In the genomic region with DNA sequence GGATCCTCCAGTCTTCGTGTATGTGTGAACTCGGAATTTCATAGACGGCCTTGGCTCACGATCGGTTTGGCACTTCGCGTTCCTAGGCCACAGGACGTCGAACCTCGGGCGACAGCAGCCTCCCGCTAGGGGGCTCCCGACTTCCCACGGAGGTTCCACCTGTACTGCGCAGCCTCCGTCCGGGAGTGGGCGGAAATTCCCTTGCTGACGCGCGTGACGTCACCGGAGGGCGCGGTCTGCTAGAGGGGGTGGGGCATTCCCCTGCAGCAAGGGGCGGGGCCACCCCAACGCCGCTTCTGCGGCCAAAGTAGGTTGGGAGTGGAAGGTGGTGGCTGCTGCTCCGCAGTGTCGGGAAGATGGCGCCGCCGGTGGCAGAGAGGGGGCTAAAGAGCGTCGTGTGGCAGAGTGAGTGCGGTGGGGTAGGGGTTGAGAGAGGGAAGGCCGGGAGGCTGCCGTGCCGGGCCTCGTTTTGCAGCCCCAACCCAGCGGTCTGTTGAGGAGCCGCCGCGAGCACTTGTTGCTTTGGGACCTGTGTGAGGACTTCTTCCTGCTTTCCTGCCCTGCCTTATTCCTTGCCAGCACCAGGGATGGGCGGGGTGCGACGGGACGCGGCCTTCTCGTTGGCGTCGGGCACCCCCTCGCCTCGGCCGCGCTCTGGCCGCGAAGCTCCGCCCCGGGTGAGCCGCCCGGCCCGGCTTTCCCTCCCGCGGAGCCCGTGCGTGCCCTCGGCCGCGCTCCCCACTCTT, we compare ENCODE assay signal across 1 cellular context.
TF ChIP-seq lines count a peak whose summit lies in the region.

A gene with protein sequence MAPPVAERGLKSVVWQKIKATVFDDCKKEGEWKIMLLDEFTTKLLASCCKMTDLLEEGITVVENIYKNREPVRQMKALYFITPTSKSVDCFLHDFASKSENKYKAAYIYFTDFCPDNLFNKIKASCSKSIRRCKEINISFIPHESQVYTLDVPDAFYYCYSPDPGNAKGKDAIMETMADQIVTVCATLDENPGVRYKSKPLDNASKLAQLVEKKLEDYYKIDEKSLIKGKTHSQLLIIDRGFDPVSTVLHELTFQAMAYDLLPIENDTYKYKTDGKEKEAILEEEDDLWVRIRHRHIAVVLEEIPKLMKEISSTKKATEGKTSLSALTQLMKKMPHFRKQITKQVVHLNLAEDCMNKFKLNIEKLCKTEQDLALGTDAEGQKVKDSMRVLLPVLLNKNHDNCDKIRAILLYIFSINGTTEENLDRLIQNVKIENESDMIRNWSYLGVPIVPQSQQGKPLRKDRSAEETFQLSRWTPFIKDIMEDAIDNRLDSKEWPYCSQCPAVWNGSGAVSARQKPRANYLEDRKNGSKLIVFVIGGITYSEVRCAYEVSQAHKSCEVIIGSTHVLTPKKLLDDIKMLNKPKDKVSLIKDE (plus strand): TSS at position 293 of the 746 bp plus-strand sequence. CDS start 64 bp downstream, at position 357.

TF ChIP-seq in HEK293, 187 proteins besides CTCF, POLR2A, EP300 and RAD21 (continued from another document and continues in another):
- TF ChIP-seq ZNF560 (tag by site-specific recombination; IDR thresholded peaks at IDR 0.05; ENCODE audit: borderline replicate concordance) (no peak), ZNF214 (tag by site-specific recombination; IDR thresholded peaks at IDR 0.05; ENCODE audit: borderline replicate concordance) (no peak), YY2 (tag by site-specific recombination; IDR thresholded peaks at IDR 0.05) (peak; percentile 90), IKZF3 (tag by site-specific recombination; IDR thresholded peaks at IDR 0.05) (peak; percentile 70), ZNF146 (tag by site-specific recombination; IDR thresholded peaks at IDR 0.05) (0 out of 2 replicates have a peak, but pooled peaks have one; percentile 37), MYNN (tag by site-specific recombination; IDR thresholded peaks at IDR 0.05; ENCODE audit: borderline replicate concordance) (peak; percentile 39; the same call in 1 of the 2 replicates), ZNF48 (tag by site-specific recombination; IDR thresholded peaks at IDR 0.05) (no peak), YY1 (tag by site-specific recombination; IDR thresholded peaks at IDR 0.05) (peak; percentile 92), ZNF169 (tag by site-specific recombination; IDR thresholded peaks at IDR 0.05) (no peak), GLI2 (tag by site-specific recombination; IDR thresholded peaks at IDR 0.05; ENCODE audit: borderline replicate concordance, low read depth) (no peak), ZNF548 (tag by site-specific recombination; IDR thresholded peaks at IDR 0.05) (no peak), ZNF585B (tag by site-specific recombination; IDR thresholded peaks at IDR 0.05) (no peak; the same call in 1 of the 2 replicates), ZNF133 (tag by site-specific recombination; IDR thresholded peaks at IDR 0.05) (no peak), ZNF239 (tag by site-specific recombination; IDR thresholded peaks at IDR 0.05) (no peak), ZFP69B (tag by site-specific recombination; IDR thresholded peaks at IDR 0.05) (peak; percentile 63; the same call in 1 of the 2 replicates), ZNF747 (tag by site-specific recombination; IDR thresholded peaks at IDR 0.05) (no peak), ZNF16 (tag by site-specific recombination; IDR thresholded peaks at IDR 0.05; ENCODE audit: low read depth) (no peak), ZNF114 (tag by site-specific recombination; IDR thresholded peaks at IDR 0.05) (no peak), ZNF561 (tag by site-specific recombination; IDR thresholded peaks at IDR 0.05; ENCODE audit: borderline replicate concordance) (0 out of 2 replicates have a peak, but pooled peaks have one; percentile 45), ZNF623 (tag by site-specific recombination; IDR thresholded peaks at IDR 0.05) (no peak), KLF9 (tag by site-specific recombination; IDR thresholded peaks at IDR 0.05; ENCODE audit: low read depth) (peak; percentile 99), ZNF366 (tag by site-specific recombination; conservative IDR thresholded peaks at IDR 0.05) (no peak; the same call in 1 of the 2 replicates), ZNF266 (tag by site-specific recombination; IDR thresholded peaks at IDR 0.05; ENCODE audit: low read depth) (no peak), ZNF501 (tag by site-specific recombination; IDR thresholded peaks at IDR 0.05) (peak; percentile 98), ZNF112 (tag by site-specific recombination; IDR thresholded peaks at IDR 0.05) (no peak), ZIC2 (tag by site-specific recombination; IDR thresholded peaks at IDR 0.05) (peak; percentile 12; the same call in 1 of the 2 replicates), ZNF600 (tag by site-specific recombination; IDR thresholded peaks at IDR 0.05) (peak; percentile 99), KLF10 (tag by site-specific recombination; IDR thresholded peaks at IDR 0.05) (peak; percentile 65), ZNF791 (tag by site-specific recombination; IDR thresholded peaks at IDR 0.05) (no peak), ZBTB21 (tag by site-specific recombination; IDR thresholded peaks at IDR 0.05) (peak; percentile 94), ZNF311 (tag by site-specific recombination; IDR thresholded peaks at IDR 0.05; ENCODE audit: borderline replicate concordance) (no peak), ZNF132 (tag by site-specific recombination; IDR thresholded peaks at IDR 0.05; ENCODE audit: borderline replicate concordance) (no peak), ZNF658 (tag by site-specific recombination; IDR thresholded peaks at IDR 0.05) (no peak), ZNF785 (tag by site-specific recombination; IDR thresholded peaks at IDR 0.05) (peak; percentile 27; the same call in 1 of the 2 replicates), ZNF211 (tag by site-specific recombination; IDR thresholded peaks at IDR 0.05; ENCODE audit: low read depth) (no peak)
- TF ChIP-seq, protein P1, sequence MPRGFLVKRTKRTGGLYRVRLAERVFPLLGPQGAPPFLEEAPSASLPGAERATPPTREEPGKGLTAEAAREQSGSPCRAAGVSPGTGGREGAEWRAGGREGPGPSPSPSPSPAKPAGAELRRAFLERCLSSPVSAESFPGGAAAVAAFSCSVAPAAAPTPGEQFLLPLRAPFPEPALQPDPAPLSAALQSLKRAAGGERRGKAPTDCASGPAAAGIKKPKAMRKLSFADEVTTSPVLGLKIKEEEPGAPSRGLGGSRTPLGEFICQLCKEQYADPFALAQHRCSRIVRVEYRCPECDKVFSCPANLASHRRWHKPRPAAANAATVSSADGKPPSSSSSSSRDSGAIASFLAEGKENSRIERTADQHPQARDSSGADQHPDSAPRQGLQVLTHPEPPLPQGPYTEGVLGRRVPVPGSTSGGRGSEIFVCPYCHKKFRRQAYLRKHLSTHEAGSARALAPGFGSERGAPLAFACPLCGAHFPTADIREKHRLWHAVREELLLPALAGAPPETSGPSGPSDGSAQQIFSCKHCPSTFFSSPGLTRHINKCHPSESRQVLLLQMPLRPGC (tag by site-specific recombination; IDR thresholded peaks at IDR 0.05), result peak; percentile 85
- TF ChIP-seq, protein P2, sequence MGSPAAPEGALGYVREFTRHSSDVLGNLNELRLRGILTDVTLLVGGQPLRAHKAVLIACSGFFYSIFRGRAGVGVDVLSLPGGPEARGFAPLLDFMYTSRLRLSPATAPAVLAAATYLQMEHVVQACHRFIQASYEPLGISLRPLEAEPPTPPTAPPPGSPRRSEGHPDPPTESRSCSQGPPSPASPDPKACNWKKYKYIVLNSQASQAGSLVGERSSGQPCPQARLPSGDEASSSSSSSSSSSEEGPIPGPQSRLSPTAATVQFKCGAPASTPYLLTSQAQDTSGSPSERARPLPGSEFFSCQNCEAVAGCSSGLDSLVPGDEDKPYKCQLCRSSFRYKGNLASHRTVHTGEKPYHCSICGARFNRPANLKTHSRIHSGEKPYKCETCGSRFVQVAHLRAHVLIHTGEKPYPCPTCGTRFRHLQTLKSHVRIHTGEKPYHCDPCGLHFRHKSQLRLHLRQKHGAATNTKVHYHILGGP (tag by site-specific recombination; IDR thresholded peaks at IDR 0.05), result no peak
- TF ChIP-seq, protein P3, sequence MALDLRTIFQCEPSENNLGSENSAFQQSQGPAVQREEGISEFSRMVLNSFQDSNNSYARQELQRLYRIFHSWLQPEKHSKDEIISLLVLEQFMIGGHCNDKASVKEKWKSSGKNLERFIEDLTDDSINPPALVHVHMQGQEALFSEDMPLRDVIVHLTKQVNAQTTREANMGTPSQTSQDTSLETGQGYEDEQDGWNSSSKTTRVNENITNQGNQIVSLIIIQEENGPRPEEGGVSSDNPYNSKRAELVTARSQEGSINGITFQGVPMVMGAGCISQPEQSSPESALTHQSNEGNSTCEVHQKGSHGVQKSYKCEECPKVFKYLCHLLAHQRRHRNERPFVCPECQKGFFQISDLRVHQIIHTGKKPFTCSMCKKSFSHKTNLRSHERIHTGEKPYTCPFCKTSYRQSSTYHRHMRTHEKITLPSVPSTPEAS (tag by site-specific recombination; IDR thresholded peaks at IDR 0.05), result peak; percentile 38; the same call in 1 of the 2 replicates
- TF ChIP-seq, protein P4, sequence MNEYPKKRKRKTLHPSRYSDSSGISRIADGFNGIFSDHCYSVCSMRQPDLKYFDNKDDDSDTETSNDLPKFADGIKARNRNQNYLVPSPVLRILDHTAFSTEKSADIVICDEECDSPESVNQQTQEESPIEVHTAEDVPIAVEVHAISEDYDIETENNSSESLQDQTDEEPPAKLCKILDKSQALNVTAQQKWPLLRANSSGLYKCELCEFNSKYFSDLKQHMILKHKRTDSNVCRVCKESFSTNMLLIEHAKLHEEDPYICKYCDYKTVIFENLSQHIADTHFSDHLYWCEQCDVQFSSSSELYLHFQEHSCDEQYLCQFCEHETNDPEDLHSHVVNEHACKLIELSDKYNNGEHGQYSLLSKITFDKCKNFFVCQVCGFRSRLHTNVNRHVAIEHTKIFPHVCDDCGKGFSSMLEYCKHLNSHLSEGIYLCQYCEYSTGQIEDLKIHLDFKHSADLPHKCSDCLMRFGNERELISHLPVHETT (tag by site-specific recombination; IDR thresholded peaks at IDR 0.05), result peak; percentile 82
- TF ChIP-seq, protein P5, sequence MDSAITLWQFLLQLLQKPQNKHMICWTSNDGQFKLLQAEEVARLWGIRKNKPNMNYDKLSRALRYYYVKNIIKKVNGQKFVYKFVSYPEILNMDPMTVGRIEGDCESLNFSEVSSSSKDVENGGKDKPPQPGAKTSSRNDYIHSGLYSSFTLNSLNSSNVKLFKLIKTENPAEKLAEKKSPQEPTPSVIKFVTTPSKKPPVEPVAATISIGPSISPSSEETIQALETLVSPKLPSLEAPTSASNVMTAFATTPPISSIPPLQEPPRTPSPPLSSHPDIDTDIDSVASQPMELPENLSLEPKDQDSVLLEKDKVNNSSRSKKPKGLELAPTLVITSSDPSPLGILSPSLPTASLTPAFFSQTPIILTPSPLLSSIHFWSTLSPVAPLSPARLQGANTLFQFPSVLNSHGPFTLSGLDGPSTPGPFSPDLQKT (IDR thresholded peaks at IDR 0.05; ENCODE audit: borderline replicate concordance, low read depth, low read length), result no peak
- TF ChIP-seq, protein P6, sequence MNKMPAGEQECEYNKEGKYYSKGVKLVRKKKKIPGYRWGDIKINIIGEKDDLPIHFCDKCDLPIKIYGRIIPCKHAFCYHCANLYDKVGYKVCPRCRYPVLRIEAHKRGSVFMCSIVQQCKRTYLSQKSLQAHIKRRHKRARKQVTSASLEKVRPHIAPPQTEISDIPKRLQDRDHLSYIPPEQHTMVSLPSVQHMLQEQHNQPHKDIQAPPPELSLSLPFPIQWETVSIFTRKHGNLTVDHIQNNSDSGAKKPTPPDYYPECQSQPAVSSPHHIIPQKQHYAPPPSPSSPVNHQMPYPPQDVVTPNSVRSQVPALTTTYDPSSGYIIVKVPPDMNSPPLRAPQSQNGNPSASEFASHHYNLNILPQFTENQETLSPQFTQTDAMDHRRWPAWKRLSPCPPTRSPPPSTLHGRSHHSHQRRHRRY (tag by site-specific recombination; IDR thresholded peaks at IDR 0.05), result no peak
- TF ChIP-seq, protein P7, sequence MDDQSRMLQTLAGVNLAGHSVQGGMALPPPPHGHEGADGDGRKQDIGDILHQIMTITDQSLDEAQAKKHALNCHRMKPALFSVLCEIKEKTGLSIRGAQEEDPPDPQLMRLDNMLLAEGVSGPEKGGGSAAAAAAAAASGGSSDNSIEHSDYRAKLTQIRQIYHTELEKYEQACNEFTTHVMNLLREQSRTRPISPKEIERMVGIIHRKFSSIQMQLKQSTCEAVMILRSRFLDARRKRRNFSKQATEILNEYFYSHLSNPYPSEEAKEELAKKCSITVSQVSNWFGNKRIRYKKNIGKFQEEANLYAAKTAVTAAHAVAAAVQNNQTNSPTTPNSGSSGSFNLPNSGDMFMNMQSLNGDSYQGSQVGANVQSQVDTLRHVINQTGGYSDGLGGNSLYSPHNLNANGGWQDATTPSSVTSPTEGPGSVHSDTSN (CRISPR knock-in tag; IDR thresholded peaks at IDR 0.05), result peak; percentile 54; the same call in 1 of the 2 replicates
- TF ChIP-seq, protein P8, sequence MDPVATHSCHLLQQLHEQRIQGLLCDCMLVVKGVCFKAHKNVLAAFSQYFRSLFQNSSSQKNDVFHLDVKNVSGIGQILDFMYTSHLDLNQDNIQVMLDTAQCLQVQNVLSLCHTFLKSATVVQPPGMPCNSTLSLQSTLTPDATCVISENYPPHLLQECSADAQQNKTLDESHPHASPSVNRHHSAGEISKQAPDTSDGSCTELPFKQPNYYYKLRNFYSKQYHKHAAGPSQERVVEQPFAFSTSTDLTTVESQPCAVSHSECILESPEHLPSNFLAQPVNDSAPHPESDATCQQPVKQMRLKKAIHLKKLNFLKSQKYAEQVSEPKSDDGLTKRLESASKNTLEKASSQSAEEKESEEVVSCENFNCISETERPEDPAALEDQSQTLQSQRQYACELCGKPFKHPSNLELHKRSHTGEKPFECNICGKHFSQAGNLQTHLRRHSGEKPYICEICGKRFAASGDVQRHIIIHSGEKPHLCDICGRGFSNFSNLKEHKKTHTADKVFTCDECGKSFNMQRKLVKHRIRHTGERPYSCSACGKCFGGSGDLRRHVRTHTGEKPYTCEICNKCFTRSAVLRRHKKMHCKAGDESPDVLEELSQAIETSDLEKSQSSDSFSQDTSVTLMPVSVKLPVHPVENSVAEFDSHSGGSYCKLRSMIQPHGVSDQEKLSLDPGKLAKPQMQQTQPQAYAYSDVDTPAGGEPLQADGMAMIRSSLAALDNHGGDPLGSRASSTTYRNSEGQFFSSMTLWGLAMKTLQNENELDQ (tag by site-specific recombination; IDR thresholded peaks at IDR 0.05; ENCODE audit: low read depth), result no peak
- TF ChIP-seq, protein P9, sequence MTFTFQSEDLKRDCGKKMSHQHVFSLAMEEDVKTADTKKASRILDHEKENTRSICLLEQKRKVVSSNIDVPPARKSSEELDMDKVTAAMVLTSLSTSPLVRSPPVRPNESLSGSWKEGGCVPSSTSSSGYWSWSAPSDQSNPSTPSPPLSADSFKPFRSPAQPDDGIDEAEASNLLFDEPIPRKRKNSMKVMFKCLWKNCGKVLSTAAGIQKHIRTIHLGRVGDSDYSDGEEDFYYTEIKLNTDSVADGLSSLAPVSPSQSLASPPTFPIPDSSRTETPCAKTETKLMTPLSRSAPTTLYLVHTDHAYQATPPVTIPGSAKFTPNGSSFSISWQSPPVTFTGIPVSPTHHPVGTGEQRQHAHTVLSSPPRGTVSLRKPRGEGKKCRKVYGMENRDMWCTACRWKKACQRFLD (tag by site-specific recombination; IDR thresholded peaks at IDR 0.05), result no peak
- TF ChIP-seq, protein P10, sequence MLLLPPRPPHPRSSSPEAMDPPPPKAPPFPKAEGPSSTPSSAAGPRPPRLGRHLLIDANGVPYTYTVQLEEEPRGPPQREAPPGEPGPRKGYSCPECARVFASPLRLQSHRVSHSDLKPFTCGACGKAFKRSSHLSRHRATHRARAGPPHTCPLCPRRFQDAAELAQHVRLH (tag by site-specific recombination; IDR thresholded peaks at IDR 0.05), result peak; percentile 41; the same call in 1 of the 2 replicates
